ENCODE assay signal across 8 cellular contexts in the genomic region with DNA sequence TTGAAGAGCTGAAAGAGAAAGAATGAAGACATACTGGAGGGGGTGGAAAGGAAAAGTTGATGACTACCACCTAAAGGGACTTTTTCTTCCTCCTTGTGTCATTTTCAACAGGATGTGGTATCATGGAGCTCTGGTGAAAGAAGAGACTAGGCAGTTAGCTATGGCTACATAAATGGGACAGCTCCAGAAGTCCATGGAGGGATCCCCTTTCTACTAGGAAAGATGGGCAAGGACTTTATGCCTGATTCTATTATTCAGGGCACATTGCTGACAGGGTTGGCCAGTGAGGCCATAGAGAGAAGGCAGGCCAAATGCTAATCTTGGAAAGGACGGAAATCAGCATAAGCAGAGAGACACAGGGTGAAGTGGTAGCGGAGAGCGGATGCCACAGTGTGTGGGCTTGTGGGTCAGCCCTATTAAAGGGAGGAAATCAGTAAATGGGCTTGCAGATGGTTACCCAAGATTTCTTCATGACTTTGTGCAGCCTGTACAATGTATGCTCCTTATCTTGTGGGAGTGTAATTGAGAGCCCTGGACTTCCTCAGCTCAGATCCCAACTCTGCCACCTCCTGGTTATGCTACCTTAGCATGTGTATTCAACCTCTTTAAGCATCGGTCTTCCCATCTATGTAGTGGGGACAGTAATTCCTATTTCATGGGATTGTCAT.
DNase-seq lines count a peak whose midpoint lies in the region; ATAC-seq, FAIRE-seq and TF ChIP-seq lines count a peak whose summit lies in the region.

No MANE protein-coding gene starts in this region.

- no peaks in the 10 kb centered on the region for H3K27me3 Mint-ChIP-seq in activated T-helper 17 cell treated with anti-CD3 and anti-CD28 coated beads, Interleukin-2, amount 50 U/mL, for 72 hours

- no peak overlapping the region for H3K4me3 ChIP-seq in A673 (ENCODE audit: low read depth, low read length, poor library complexity, severe bottlenecking)
- H3K4me3 ChIP-seq in small intestine (ENCODE audit: low read depth in 1 of 2, low read length in 2 of 2): no peak overlapping the region

- no peaks in the 10 kb centered on the region for H3K9me3 Mint-ChIP-seq in activated T-helper 17 cell treated with anti-CD3 and anti-CD28 coated beads, Interleukin-2, amount 50 U/mL, for 72 hours

- H3K4me1 ChIP-seq in A673 (ENCODE audit: insufficient read depth, low read length, poor library complexity, severe bottlenecking) (no peaks in the 10 kb centered on the region), small intestine (ENCODE audit: control insufficient read depth in 2 of 2, insufficient read depth in 1 of 2, low read depth in 1 of 2, low read length in 1 of 2) (no peaks in the 10 kb centered on the region)

- intact Hi-C loops in A673 (cut with micrococcal nuclease; ENCODE audit: unreplicated experiment): no loop called here

- FAIRE-seq in small intestine (lab: Jason Lieb, UNC) (no peak), HTR-8/SVneo (lab: Jason Lieb, UNC) (no peak)

- CTCF ChIA-PET in A673 (lab: Charles Lee) (no interaction called here), HEK293T (lab: Yijun Ruan, JAX) (interaction anchor here (0.7 kb wide), 1 partner anchor 208 kb away, joined by 3 read pairs; no protein-coding TSS in a partner anchor)

- H3K27ac ChIP-seq in A673 (ENCODE audit: low read depth, low read length, poor library complexity, severe bottlenecking) (no peak overlapping the region), small intestine (ENCODE audit: low read depth in 1 of 2, low read length in 1 of 2) (peak overlapping the region in 1 of 2 donors; percentile 11)

- no peaks in the 10 kb centered on the region for H3K9me3 ChIP-seq in A673 (ENCODE audit: low read depth, low read length, poor library complexity, severe bottlenecking)
- H3K9me3 ChIP-seq in small intestine (ENCODE audit: control insufficient read depth, low read depth): no peaks in the 10 kb centered on the region

- H3K4me1 Mint-ChIP-seq in activated T-helper 17 cell treated with anti-CD3 and anti-CD28 coated beads, Interleukin-2, amount 50 U/mL, for 72 hours: peaks cover 21% of the 10 kb centered on the region

- H3K4me3 Mint-ChIP-seq in activated T-helper 17 cell treated with anti-CD3 and anti-CD28 coated beads, Interleukin-2, amount 50 U/mL, for 72 hours: peak overlapping the region; percentile 75

- H3K36me3 Mint-ChIP-seq in activated T-helper 17 cell treated with anti-CD3 and anti-CD28 coated beads, Interleukin-2, amount 50 U/mL, for 72 hours (ENCODE audit: low read depth): no peaks in the 10 kb centered on the region

- DNase-seq in A673 (ENCODE audit: low spot score) (peak; percentile 18), small intestine (peak; percentile 66), HEK293T (ENCODE audit: extremely low spot score) (no peak), HTR-8/SVneo (ENCODE audit: insufficient read length, low spot score) (no peak)
- no peak for DNase-seq in stimulated activated CD4-positive, alpha-beta T cell treated with anti-CD3 and anti-CD28 coated beads, Interleukin-1b, Interleukin-23, amount 100 ng/mL, for 48 hours

- H3K27me3 ChIP-seq in A673 (replicated peaks; ENCODE audit: insufficient read depth, low read depth, low read length, poor library complexity): no peaks in the 10 kb centered on the region
- no peaks in the 10 kb centered on the region for H3K27me3 ChIP-seq in small intestine (ENCODE audit: control insufficient read depth in 2 of 2, insufficient read depth in 2 of 2, low read length in 2 of 2)

- H3K36me3 ChIP-seq in A673 (ENCODE audit: insufficient read depth, low read length, poor library complexity, severe bottlenecking): no peaks in the 10 kb centered on the region
- no peaks in the 10 kb centered on the region for H3K36me3 ChIP-seq in small intestine (ENCODE audit: control insufficient read depth in 2 of 2, insufficient read depth in 2 of 2, low read length in 2 of 2)

- POLR2A ChIA-PET in A673 (lab: Charles Lee; ENCODE audit: low non-redundant PET) (no interaction called here), HEK293T (lab: Yijun Ruan, JAX) (no interaction called here)

- peak; percentile 34 for TF ChIP-seq CTCF in A673 (conservative IDR thresholded peaks at IDR 0.05; ENCODE audit: low read depth, low read length)

- peak overlapping the region; percentile 93 for H3K27ac Mint-ChIP-seq in activated T-helper 17 cell treated with anti-CD3 and anti-CD28 coated beads, Interleukin-2, amount 50 U/mL, for 72 hours

- peak; percentile 35 for ATAC-seq in GM18867 (IDR thresholded peaks at IDR 0.05; ENCODE audit: unreplicated experiment)
- ATAC-seq in HG03342 (IDR thresholded peaks at IDR 0.05; ENCODE audit: unreplicated experiment): peak; percentile 24
- peak; percentile 82 for ATAC-seq in activated T-helper 17 cell treated with anti-CD3 and anti-CD28 coated beads, Interleukin-2, amount 50 U/mL, for 72 hours (replicated peaks)

- BruUV-seq in A673 (replicated peaks; lab: Mats Ljungman, UMichigan): no TSS peak

- 87 to 91% (median 89%) methylated on average over 4 of the region's 4 CpGs for WGBS in small intestine, 3 donors

TF ChIP-seq in HEK293T, 16 proteins besides CTCF, POLR2A, EP300 and RAD21:
- TF ChIP-seq FOXA1 (IDR thresholded peaks at IDR 0.05) (no peak), TARDBP (IDR thresholded peaks at IDR 0.05) (no peak), ARNT (IDR thresholded peaks at IDR 0.05) (no peak), HDGF (IDR thresholded peaks at IDR 0.05; ENCODE audit: borderline replicate concordance) (no peak), BHLHE40 (IDR thresholded peaks at IDR 0.05; ENCODE audit: borderline replicate concordance) (no peak), L3MBTL2 (conservative IDR thresholded peaks at IDR 0.05) (no peak), SP1 (IDR thresholded peaks at IDR 0.05) (no peak)

Comparison
In these comparisons a context has a peak if more than half of its experiments do, and no peak if none do; other contexts are left out.
1. DNase-seq: peak in A673 (single experiment) and small intestine (single experiment); none in HEK293T (single experiment), stimulated activated CD4-positive, alpha-beta T cell treated with anti-CD3 and anti-CD28 coated beads, Interleukin-1b, Interleukin-23, amount 100 ng/mL, for 48 hours (single experiment) and HTR-8/SVneo (single experiment).
2. ATAC-seq: peak in every context shown above with its lines; median percentile 82 in activated T-helper 17 cell treated with anti-CD3 and anti-CD28 coated beads, Interleukin-2, amount 50 U/mL, for 72 hours; 35 in GM18867; 24 in HG03342.